In genomic region chr10:127470911-127471310, GRCh38 we compare ENCODE assay signal across 28 cellular contexts.
"Had no signal": no experiment of that assay in that cellular context is flagged by ENCODE, and none has a peak within 500 bp of the region (broad histone marks: within the 10 kb centered on the region; RNA-seq: fewer than 3 reads in every experiment).

No MANE protein-coding gene starts in this region.

- H3K4me3 ChIP-seq: esophagus squamous epithelium, gastroesophageal sphincter had no signal

- H3K36me3 ChIP-seq: brain microvascular endothelial cell, esophagus squamous epithelium, gastroesophageal sphincter had no signal

- H3K27ac ChIP-seq: brain microvascular endothelial cell, esophagus squamous epithelium, gastroesophageal sphincter had no signal

- FAIRE-seq: astrocyte, bronchial epithelial cell, colon had no signal

- H3K4me1 ChIP-seq: esophagus squamous epithelium, gastroesophageal sphincter had no signal

- ATAC-seq: activated CD4-positive, alpha-beta T cell treated with anti-CD3 and anti-CD28 coated beads for 36 hours; activated T-cell treated with anti-CD3 and anti-CD28 coated beads, Interleukin-2, amount 50 U/mL, for 4 hours; activated T-helper 17 cell treated with anti-CD3 and anti-CD28 coated beads, Interleukin-2, amount 50 U/mL, for 72 hours; effector memory CD8-positive, alpha-beta T cell; gastroesophageal sphincter had no signal

- H3K27me3 ChIP-seq: brain microvascular endothelial cell, esophagus squamous epithelium, gastroesophageal sphincter had no signal

- DNase-seq: activated CD4-positive, alpha-beta memory T cell treated with anti-CD3 and anti-CD28 coated beads for 36 hours; activated CD4-positive, alpha-beta T cell treated with anti-CD3 and anti-CD28 coated beads for 36 hours; activated CD4-positive, alpha-beta T cell treated with anti-CD3 and anti-CD28 coated beads, Interleukin-2, amount 10 ng/mL, durations not matched to agents 24 days and 14 days; activated CD4-positive, CD25-positive, alpha-beta regulatory T cell; activated CD4-positive, CD25-positive, alpha-beta regulatory T cell treated with anti-CD3 and anti-CD28 coated beads, Interleukin-2, amount 50 U/mL, for 72 hours; activated effector memory CD4-positive, alpha-beta T cell treated with Interleukin-2 at 50 U/mL for 16 hours; activated gamma-delta T cell treated with Interleukin-2 at 50 U/mL for 16 hours; activated naive CD4-positive, alpha-beta T cell treated with anti-CD3 and anti-CD28 coated beads, Interleukin-2, amount 50 U/mL, for 16 hours; activated naive CD4-positive, alpha-beta T cell treated with Interleukin-2 at 50 U/mL for 16 hours; activated T-cell treated with anti-CD3 and anti-CD28 coated beads, Interleukin-2, amount 50 U/mL, for 4 hours; amniotic stem cell; anterior cingulate cortex; brain microvascular endothelial cell; caudate nucleus; cortex of kidney; dermis blood vessel endothelial cell; effector CD4-positive, alpha-beta T cell; effector memory CD8-positive, alpha-beta T cell; erythroblast; esophagus squamous epithelium; foreskin melanocyte; head of caudate nucleus; T-helper 2 cell had no signal

- H3K9me3 ChIP-seq: esophagus squamous epithelium, gastroesophageal sphincter had no signal
